Comparison of ENCODE assay signal across 11 cellular contexts in the genomic region with DNA sequence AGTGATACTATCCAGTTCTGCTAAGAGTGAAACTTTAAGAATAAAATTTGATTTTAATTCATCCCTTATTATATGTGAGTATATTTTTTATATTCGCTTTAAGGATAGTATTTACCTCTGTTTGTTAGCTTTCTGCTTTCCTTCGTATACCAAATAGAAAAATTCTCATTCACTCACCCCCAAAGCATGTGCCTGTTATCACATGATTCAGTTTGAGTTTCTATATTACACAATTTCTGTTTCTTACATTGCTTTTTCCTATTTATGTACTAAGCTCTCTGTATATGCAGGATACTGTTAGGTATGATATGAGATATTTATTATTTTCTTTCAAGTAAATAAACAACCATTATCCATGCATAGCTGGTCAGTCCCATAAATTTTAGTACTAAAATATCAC.
DNase-seq lines count a peak whose midpoint lies in the region; ATAC-seq and TF ChIP-seq lines count a peak whose summit lies in the region.
"Had no signal": no experiment of that assay in that cellular context is flagged by ENCODE, and none has a peak within 500 bp of the region (broad histone marks: within the 10 kb centered on the region; RNA-seq: fewer than 3 reads in every experiment).

No MANE protein-coding gene starts in this region.

- no peak overlapping the region for H3K9ac ChIP-seq in fibroblast of lung (ENCODE audit: insufficient read depth, low read length)

- H3K9me3 ChIP-seq in fibroblast of lung (ENCODE audit: control insufficient read depth, insufficient read depth, low read depth, low read length) = no peaks in the 10 kb centered on the region

- H4K20me1 ChIP-seq in fibroblast of lung (ENCODE audit: control insufficient read depth, extremely low read depth, insufficient read depth, low read length) = no peaks in the 10 kb centered on the region

- ATAC-seq in GM18520 (IDR thresholded peaks at IDR 0.05; ENCODE audit: unreplicated experiment) = no peak

- DNase-seq in GM04504 (ENCODE audit: low read depth) (peak; percentile 3), OCI-M1 (lab: John Stamatoyannopoulos, UW) (peak; percentile 60), fibroblast of lung (ENCODE audit: low read depth in 2 of 2) (peak; percentile 26 to 44), renal cortical epithelial cell (ENCODE audit: low read depth) (peak; percentile 17), superior temporal gyrus (ENCODE audit: extremely low spot score) (no peak), RPMI8226 (no peak), medulla oblongata (ENCODE audit: extremely low spot score) (no peak)
- DNase-seq: CD4-positive, alpha-beta memory T cell; SW 1271 had no signal

- H2AFZ ChIP-seq in fibroblast of lung (ENCODE audit: low read length) = no peak overlapping the region

- no peak overlapping the region for H3K4me3 ChIP-seq in fibroblast of lung (replicated peaks in 1 of 4; ENCODE audit: control extremely low read depth in 1 of 4, insufficient read depth in 1 of 4, low read depth in 3 of 4, low read length in 4 of 4)

- H3K27me3 ChIP-seq in fibroblast of lung (ENCODE audit: control insufficient read depth, insufficient read depth, low read length) = no peaks in the 10 kb centered on the region

- no peaks in the 10 kb centered on the region for H3K36me3 ChIP-seq in fibroblast of lung (ENCODE audit: control insufficient read depth, insufficient read depth, low read length)

- H3K27ac ChIP-seq in fibroblast of lung (ENCODE audit: insufficient read depth, low read length) = no peak overlapping the region
- H3K27ac ChIP-seq: coronary artery had no signal

- peaks cover 5% of the 10 kb centered on the region for H3K4me1 ChIP-seq in fibroblast of lung (ENCODE audit: control insufficient read depth, extremely low read depth, insufficient read depth, low read length)

- peak overlapping the region; percentile 0 for H3K4me2 ChIP-seq in fibroblast of lung (ENCODE audit: extremely low read depth, insufficient read depth, low read length)

- TF ChIP-seq CTCF in fibroblast of lung (conservative IDR thresholded peaks at IDR 0.05 in 1 of 2, IDR thresholded peaks at IDR 0.05 in 1 of 2; ENCODE audit: low read depth in 1 of 2, low read length in 2 of 2) = no peak

- H3K79me2 ChIP-seq in fibroblast of lung (ENCODE audit: control insufficient read depth, insufficient read depth, low read length) = no peaks in the 10 kb centered on the region

Comparison
In these comparisons a context has a peak if more than half of its experiments do, and no peak if none do; other contexts are left out.
1. DNase-seq: peak in GM04504 (single experiment), OCI-M1 (single experiment), fibroblast of lung (2 of 2) and renal cortical epithelial cell (single experiment); none in superior temporal gyrus (single experiment), RPMI8226 (single experiment) and medulla oblongata (single experiment).